In genomic region chr1:244652699-244653438, GRCh38 we compare ENCODE assay signal across 8 cellular contexts. TPM values are rescaled to one million over a fixed set of nuclear protein-coding genes. Genes with fewer than 3 reads are reported as not detected.
DNase-seq lines count a peak whose midpoint lies in the region; ATAC-seq, FAIRE-seq and TF ChIP-seq lines count a peak whose summit lies in the region.

DESI2 (plus strand) TSS chr1:244653126; CDS start chr1:244653314, 188 bp downstream.

- peaks cover 46% of the 10 kb centered on the region for H3K79me2 ChIP-seq in OCI-LY3 (ENCODE audit: low read length)
- H3K79me2 ChIP-seq in endothelial cell of umbilical vein (ENCODE audit: control insufficient read depth, insufficient read depth, low read length): peaks cover 44% of the 10 kb centered on the region

- H3K4me3 ChIP-seq in OCI-LY3 (ENCODE audit: low read length) (peak within 1 kb of the TSS; percentile 87), endothelial cell of umbilical vein (replicated peaks in 1 of 3; ENCODE audit: insufficient read depth in 1 of 3, low read depth in 1 of 3, low read length in 3 of 3) (peak within 1 kb of the TSS; percentile 58 to 98 (median 90))

- dilution Hi-C loops in endothelial cell of umbilical vein (cut with MboI; ENCODE audit: extremely low pct_ligation_motif_present, low sequenced_read_pairs): no loop called here

- peak; percentile 65 for TF ChIP-seq CTCF in OCI-LY3 (IDR thresholded peaks at IDR 0.05; ENCODE audit: low read depth, low read length)
- peak; percentile 31 to 54 for TF ChIP-seq CTCF in endothelial cell of umbilical vein (IDR thresholded peaks at IDR 0.05; ENCODE audit: extremely low read depth in 1 of 2, insufficient read depth in 1 of 2, low read depth in 1 of 2, low read length in 2 of 2)

- intact Hi-C loops in endothelial cell of umbilical vein (cut with micrococcal nuclease): loop anchor here (1.0 to 5.0 kb wide), 9 partner anchors 50 to 439 kb away; partner anchors contain the start of gene COX20

- peak; percentile 96 for TF ChIP-seq POLR2A in endothelial cell of umbilical vein (IDR thresholded peaks at IDR 0.05; ENCODE audit: low read depth, low read length)

- CTCF ChIA-PET in endothelial cell of umbilical vein (lab: Charles Lee): interaction anchor here (0.5 to 2.2 kb wide), 10 partner anchors 13 to 390 kb away, joined by 3 to 17 read pairs (median 4); a partner anchor contains a TSS

- H3K4me1 ChIP-seq in OCI-LY3 (ENCODE audit: low read length) (peaks cover 21% of the 10 kb centered on the region), endothelial cell of umbilical vein (ENCODE audit: control insufficient read depth, extremely low read depth, insufficient read depth, low read length) (peaks cover 16% of the 10 kb centered on the region)

- H4K20me1 ChIP-seq in OCI-LY3 (ENCODE audit: insufficient read depth, low read length): peaks cover 32% of the 10 kb centered on the region
- no peaks in the 10 kb centered on the region for H4K20me1 ChIP-seq in endothelial cell of umbilical vein (replicated peaks; ENCODE audit: control insufficient read depth, extremely low read depth, insufficient read depth, low read length)

- peak within 1 kb of the TSS; percentile 94 for H3K4me2 ChIP-seq in OCI-LY3 (ENCODE audit: low read length)
- peak within 1 kb of the TSS; percentile 99 for H3K4me2 ChIP-seq in endothelial cell of umbilical vein (ENCODE audit: insufficient read depth, low read length)

- DNase-seq in DMS114 treated with DMSO at 0.1 percent for 48 hours (lab: John Stamatoyannopoulos, UW; ENCODE audit: unreplicated experiment) (peak; percentile 97), HuH-7.5 (ENCODE audit: low spot score) (peak; percentile 95), endothelial cell of umbilical vein (ENCODE audit: low read depth, low spot score) (peak; percentile 99), midbrain (lab: John Stamatoyannopoulos, UW) (peak; percentile 99)
- peak; percentile 94 for DNase-seq in activated CD8-positive, alpha-beta memory T cell treated with anti-CD3 and anti-CD28 coated beads, Interleukin-2, amount 50 U/mL, for 48 hours
- peak; percentile 92 to 94 for DNase-seq in stimulated activated CD8-positive, alpha-beta memory T cell treated with anti-CD3 and anti-CD28 coated beads, Interleukin-2, amount 100 ng/mL, for 1 hour (ENCODE audit: low read depth in 2 of 2)

- peak; percentile 96 for ATAC-seq in GM21526 (IDR thresholded peaks at IDR 0.05; ENCODE audit: low FRiP score, unreplicated experiment)

- H3K27me3 ChIP-seq in OCI-LY3 (ENCODE audit: low read depth, low read length) (no peaks in the 10 kb centered on the region), endothelial cell of umbilical vein (ENCODE audit: control insufficient read depth in 2 of 2, insufficient read depth in 2 of 2, low read length in 2 of 2) (peaks cover 2 to 3% of the 10 kb centered on the region in 2 experiments)

- H3K9ac ChIP-seq in OCI-LY3 (ENCODE audit: low read length) (peak within 1 kb of the TSS; percentile 95), endothelial cell of umbilical vein (replicated peaks; ENCODE audit: extremely low read depth, insufficient read depth, low read length) (peak within 1 kb of the TSS; percentile 82)

- H2AFZ ChIP-seq in OCI-LY3 (ENCODE audit: low read depth, low read length) (peak within 1 kb of the TSS; percentile 99), endothelial cell of umbilical vein (ENCODE audit: low read depth, low read length) (peak within 1 kb of the TSS; percentile 100)

- H3K9me3 ChIP-seq in OCI-LY3 (ENCODE audit: insufficient read depth, low read length) (no peaks in the 10 kb centered on the region), endothelial cell of umbilical vein (replicated peaks; ENCODE audit: control insufficient read depth, insufficient read depth, low read length) (no peaks in the 10 kb centered on the region)

- peaks cover 15% of the 10 kb centered on the region for H3K36me3 ChIP-seq in OCI-LY3 (replicated peaks; ENCODE audit: low read depth, low read length)
- peaks cover 1 to 5% of the 10 kb centered on the region in 2 experiments for H3K36me3 ChIP-seq in endothelial cell of umbilical vein (ENCODE audit: control insufficient read depth in 2 of 2, extremely low read depth in 1 of 2, insufficient read depth in 2 of 2, low read length in 2 of 2)

- FAIRE-seq in endothelial cell of umbilical vein (lab: Jason Lieb, UNC): peak; percentile 93

- H3K27ac ChIP-seq in OCI-LY3 (ENCODE audit: low read length) (peak within 1 kb of the TSS; percentile 62), endothelial cell of umbilical vein (ENCODE audit: insufficient read depth, low read depth, low read length) (peak within 1 kb of the TSS; percentile 83)

- POLR2A ChIA-PET in endothelial cell of umbilical vein (lab: Charles Lee): interaction anchor here (0.5 to 1.1 kb wide), 3 partner anchors 53 to 672 kb away, joined by 3 to 16 read pairs (median 9); no protein-coding TSS in a partner anchor

- no peaks in the 10 kb centered on the region for H3K9me1 ChIP-seq in endothelial cell of umbilical vein (replicated peaks; ENCODE audit: control insufficient read depth, extremely low read depth, insufficient read depth, low read length)

- BruUV-seq in endothelial cell of umbilical vein (replicated peaks; lab: Mats Ljungman, UMichigan): no TSS peak

TF ChIP-seq in endothelial cell of umbilical vein, 7 proteins besides CTCF, POLR2A, EP300 and RAD21:
- TF ChIP-seq MAX (IDR thresholded peaks at IDR 0.05; ENCODE audit: insufficient read depth, insufficient read length) (peak; percentile 58), FOS (IDR thresholded peaks at IDR 0.05; ENCODE audit: borderline replicate concordance, insufficient read depth, low read length) (no peak), POLR2AphosphoS5 (IDR thresholded peaks at IDR 0.05; ENCODE audit: insufficient read depth, low read depth, low read length) (peak; percentile 94)

RNA-seq across cellular contexts. Expression of gene DESI2, which starts in this region (rescaled TPM):
- 37.2 TPM in 2 replicates for total RNA-seq in endothelial cell of umbilical vein
- 20.4 and 22.9 TPM in 2 replicates for polyA plus RNA-seq in endothelial cell of umbilical vein
- polyA plus RNA-seq in endothelial cell of umbilical vein (2011; cell fraction: cytosol; rRNA removed): 19.7 and 19.9 TPM in 2 replicates
- polyA plus RNA-seq in endothelial cell of umbilical vein (2011; cell fraction: nucleus; rRNA removed): 23.2 TPM in 2 replicates
- 26.6 and 35.3 TPM in 2 replicates for polyA plus RNA-seq in endothelial cell of umbilical vein (2012)
- 39.5 and 43.1 TPM in 2 replicates for polyA minus RNA-seq in endothelial cell of umbilical vein
- polyA minus RNA-seq in endothelial cell of umbilical vein (2011; cell fraction: cytosol; rRNA and poly(A)+ RNA removed): 29.4 TPM
- 28.5 and 32.0 TPM in 2 replicates for polyA minus RNA-seq in endothelial cell of umbilical vein (2011; cell fraction: nucleus; rRNA and poly(A)+ RNA removed)

Comparison
In these comparisons a context has a peak if more than half of its experiments do, and no peak if none do; other contexts are left out.
1. Peak in every context shown above with its lines: DNase-seq, ATAC-seq, H3K4me3 ChIP-seq and H3K27ac ChIP-seq.